In genomic region chr17:40023590-40024292, GRCh38 we compare ENCODE assay signal across 16 cellular contexts. TPM values are rescaled to one million over a fixed set of nuclear protein-coding genes. Genes with fewer than 3 reads are reported as not detected.
DNase-seq lines count a peak whose midpoint lies in the region; ATAC-seq and TF ChIP-seq lines count a peak whose summit lies in the region.
"Had no signal": no experiment of that assay in that cellular context is flagged by ENCODE, and none has a peak within 500 bp of the region (broad histone marks: within the 10 kb centered on the region; RNA-seq: fewer than 3 reads in every experiment).

No MANE protein-coding gene starts in this region.

- no peak overlapping the region for H2AFZ ChIP-seq in mammary epithelial cell (ENCODE audit: low read depth, low read length)

- no peak overlapping the region for H3K4me3 Mint-ChIP-seq in MCF 10A (ENCODE audit: unreplicated experiment)
- H3K4me3 Mint-ChIP-seq: activated T-helper 1 cell treated with anti-CD3 and anti-CD28 coated beads, Interleukin-12 subunit alpha, Interleukin-12 subunit beta, Interleukin-2, Interleukin-4 antibody, amounts not matched to agents 30 ng/mL and 10 ng/mL and 1 ng/mL, durations not matched to agents 14 hours and 24 hours and 36 hours had no signal

- H3K4me1 ChIP-seq in mammary epithelial cell (ENCODE audit: insufficient read depth, low read length): peaks cover 79% of the 10 kb centered on the region
- peaks cover 60% of the 10 kb centered on the region for H3K4me1 ChIP-seq in upper lobe of right lung
- peaks cover 39% of the 10 kb centered on the region for H3K4me1 ChIP-seq in foreskin keratinocyte

- H3K4me1 Mint-ChIP-seq in MCF 10A (ENCODE audit: insufficient read depth, unreplicated experiment): peaks cover 75% of the 10 kb centered on the region

- H3K4me3 ChIP-seq in mammary epithelial cell (replicated peaks in 1 of 3; ENCODE audit: insufficient read depth in 1 of 3, low read depth in 2 of 3, low read length in 3 of 3) (no peak overlapping the region), upper lobe of right lung (no peak overlapping the region)
- H3K4me3 ChIP-seq: SK-N-MC had no signal

- dilution Hi-C loops in mammary epithelial cell (cut with HindIII; ENCODE audit: low sequenced_read_pairs): no loop called here

- CTCF ChIA-PET in MCF 10A (lab: Yijun Ruan, JAX) (interaction anchor here (0.6 to 9.3 kb wide), 4 partner anchors 10 to 172 kb away, joined by 3 to 237 read pairs (median 4); partner anchors contain the start of gene CSF3), mammary epithelial cell (lab: Charles Lee; ENCODE audit: low non-redundant PET) (no interaction called here)

- in situ Hi-C loops in mammary epithelial cell (cut with MboI; ENCODE audit: low sequenced_read_pairs in 2 of 2): loop anchor here in 1 of 2 donors (10.0 kb wide), 1 partner anchor 61 kb away; no protein-coding TSS in a partner anchor

- H3K4me2 ChIP-seq in mammary epithelial cell (ENCODE audit: insufficient read depth, low read depth, low read length): no peak overlapping the region

- no peaks in the 10 kb centered on the region for H3K9me3 Mint-ChIP-seq in MCF 10A (ENCODE audit: unreplicated experiment)
- H3K9me3 Mint-ChIP-seq: activated T-helper 1 cell treated with anti-CD3 and anti-CD28 coated beads, Interleukin-12 subunit alpha, Interleukin-12 subunit beta, Interleukin-2, Interleukin-4 antibody, amounts not matched to agents 30 ng/mL and 10 ng/mL and 1 ng/mL, durations not matched to agents 14 hours and 24 hours and 36 hours had no signal

- H3K9me3 ChIP-seq in mammary epithelial cell (replicated peaks; ENCODE audit: insufficient read depth, low read length): no peaks in the 10 kb centered on the region
- no peaks in the 10 kb centered on the region for H3K9me3 ChIP-seq in upper lobe of right lung

- H3K9ac ChIP-seq in mammary epithelial cell (ENCODE audit: insufficient read depth, low read length): no peak overlapping the region

- WGBS in mammary epithelial cell (ENCODE audit: low coverage, missing lambda C conversion rate): 80% methylated on average over 7 of the region's 10 CpGs

- ATAC-seq in upper lobe of right lung: peak; percentile 55
- ATAC-seq in HG02763 (IDR thresholded peaks at IDR 0.05; ENCODE audit: unreplicated experiment): no peak
- no peak for ATAC-seq in foreskin keratinocyte

- peaks cover 44% of the 10 kb centered on the region for H3K36me3 Mint-ChIP-seq in MCF 10A (ENCODE audit: insufficient read depth, unreplicated experiment)

- H3K27ac ChIP-seq in mammary epithelial cell (ENCODE audit: insufficient read depth, low read depth, low read length) (no peak overlapping the region), upper lobe of right lung (peak overlapping the region; percentile 58), foreskin keratinocyte (no peak overlapping the region)
- H3K27ac ChIP-seq: HL-60, SK-N-MC had no signal

- H3K27me3 ChIP-seq in mammary epithelial cell (ENCODE audit: insufficient read depth, low read length) (no peaks in the 10 kb centered on the region), upper lobe of right lung (no peaks in the 10 kb centered on the region), foreskin keratinocyte (no peaks in the 10 kb centered on the region)

- POLR2A ChIA-PET in MCF 10A (lab: Yijun Ruan, JAX): interaction anchor here (0.6 to 7.3 kb wide), 4 partner anchors 9 to 85 kb away, joined by 3 to 164 read pairs (median 16); partner anchors contain the start of genes CSF3 and PSMD3

- H3K27ac Mint-ChIP-seq in MCF 10A (ENCODE audit: low read depth, unreplicated experiment): peak overlapping the region; percentile 39
- H3K27ac Mint-ChIP-seq: activated T-helper 1 cell treated with anti-CD3 and anti-CD28 coated beads, Interleukin-12 subunit alpha, Interleukin-12 subunit beta, Interleukin-2, Interleukin-4 antibody, amounts not matched to agents 30 ng/mL and 10 ng/mL and 1 ng/mL, durations not matched to agents 14 hours and 24 hours and 36 hours had no signal

- intact Hi-C loops in MCF 10A (cut with micrococcal nuclease) (no loop called here), mammary epithelial cell (cut with micrococcal nuclease) (loop anchor here (10.0 kb wide), 1 partner anchor 291 kb away; no protein-coding TSS in a partner anchor), upper lobe of right lung (cut with DNase I) (no loop called here)

- H3K79me2 ChIP-seq in mammary epithelial cell (ENCODE audit: insufficient read depth, low read length): peaks cover 14% of the 10 kb centered on the region

- TF ChIP-seq CTCF in MCF 10A (IDR thresholded peaks at IDR 0.05; ENCODE audit: unreplicated experiment) (no peak), mammary epithelial cell (conservative IDR thresholded peaks at IDR 0.05 in 1 of 2, IDR thresholded peaks at IDR 0.05 in 1 of 2; ENCODE audit: extremely low read depth in 1 of 2, insufficient read depth in 1 of 2, low read depth in 1 of 2, low read length in 2 of 2) (no peak), upper lobe of right lung (IDR thresholded peaks at IDR 0.05) (no peak), foreskin keratinocyte (conservative IDR thresholded peaks at IDR 0.05) (no peak)

- H3K27me3 Mint-ChIP-seq in MCF 10A (ENCODE audit: insufficient read depth, unreplicated experiment): no peaks in the 10 kb centered on the region

- no peaks in the 10 kb centered on the region for H4K20me1 ChIP-seq in mammary epithelial cell (ENCODE audit: insufficient read depth, low read length)

- peaks cover 9% of the 10 kb centered on the region for H3K36me3 ChIP-seq in mammary epithelial cell (ENCODE audit: insufficient read depth, low read length)
- H3K36me3 ChIP-seq in upper lobe of right lung: peaks cover 58% of the 10 kb centered on the region

- BruUV-seq in MCF 10A (replicated peaks; lab: Mats Ljungman, UMichigan) (no TSS peak), mammary epithelial cell (replicated peaks; lab: Mats Ljungman, UMichigan) (no TSS peak)

- DNase-seq in MCF 10A (ENCODE audit: unreplicated experiment): peak; percentile 91
- no peak for DNase-seq in mammary epithelial cell
- peak; percentile 56 for DNase-seq in astrocyte of the hippocampus (ENCODE audit: low read depth, low spot score)
- DNase-seq in left kidney (ENCODE audit: low read depth, low spot score): peak; percentile 13
- peak; percentile 87 for DNase-seq in upper lobe of right lung
- no peak for DNase-seq in NCI-H1048 (lab: John Stamatoyannopoulos, UW)
- DNase-seq in foreskin keratinocyte: no peak
- DNase-seq: 8988T; central memory CD4-positive, alpha-beta T cell; NCI-H526 treated with DMSO at 0.1 percent for 48 hours; stimulated activated CD4-positive, alpha-beta T cell treated with anti-CD3 and anti-CD28 coated beads, Interleukin-4, amount 100 ng/mL, for 1 hour had no signal

RNA-seq across cellular contexts. Expression of gene CSF3, which starts 8.5 kb away (rescaled TPM):
- total RNA-seq in MCF 10A (2022) (9.6 and 17.1 TPM in 2 replicates), mammary epithelial cell (1 to 10 TPM in 1 of 2 donors, not detected in 1; 8.2 TPM), upper lobe of right lung (1.2 TPM), foreskin keratinocyte (4.3 and 5.1 TPM in 2 replicates)
- polyA plus RNA-seq in mammary epithelial cell (5.1 TPM), foreskin keratinocyte (5.5 and 6.2 TPM in 2 replicates)
- not detected for polyA minus RNA-seq in mammary epithelial cell
- total RNA-seq: activated T-helper 1 cell treated with anti-CD3 and anti-CD28 coated beads, Interleukin-12 subunit alpha, Interleukin-12 subunit beta, Interleukin-2, Interleukin-4 antibody, amounts not matched to agents 30 ng/mL and 10 ng/mL and 1 ng/mL, durations not matched to agents 14 hours and 24 hours and 36 hours; subcutaneous adipose tissue had no signal

RNA-seq across cellular contexts. Expression of gene MED24, which starts 30.5 kb away (rescaled TPM):
- 66.6 and 88.5 TPM in 2 replicates for total RNA-seq in MCF 10A (2022)
- 10 to 100 TPM; 59.3 to 85.6 TPM for total RNA-seq in mammary epithelial cell
- 91.2 TPM for polyA plus RNA-seq in mammary epithelial cell
- 116 TPM for polyA minus RNA-seq in mammary epithelial cell
- 81.3 TPM for total RNA-seq in upper lobe of right lung
- 49.1 and 57.7 TPM in 2 replicates for total RNA-seq in foreskin keratinocyte
- polyA plus RNA-seq in foreskin keratinocyte: 55.0 and 67.2 TPM in 2 replicates

RNA-seq across cellular contexts. Expression of gene THRA, which starts 39.0 kb away (rescaled TPM):
- total RNA-seq in MCF 10A (2022): 5.5 and 6.4 TPM in 2 replicates
- total RNA-seq in mammary epithelial cell: 10 to 100 TPM; 10.8 to 11.7 TPM
- polyA plus RNA-seq in mammary epithelial cell: 10.0 TPM
- polyA minus RNA-seq in mammary epithelial cell: 33.1 TPM
- 55.6 TPM for total RNA-seq in upper lobe of right lung
- 7.2 and 7.9 TPM in 2 replicates for total RNA-seq in foreskin keratinocyte
- polyA plus RNA-seq in foreskin keratinocyte: 4.6 and 5.4 TPM in 2 replicates

RNA-seq across cellular contexts. Expression of gene PSMD3, which starts 43.1 kb away (rescaled TPM):
- 74.2 and 95.3 TPM in 2 replicates for total RNA-seq in MCF 10A (2022)
- total RNA-seq in mammary epithelial cell: 100 to 1,000 TPM; 112 to 159 TPM
- 184 TPM for polyA plus RNA-seq in mammary epithelial cell
- 160 TPM for polyA minus RNA-seq in mammary epithelial cell
- 73.6 TPM for total RNA-seq in upper lobe of right lung
- total RNA-seq in foreskin keratinocyte: 160 and 182 TPM in 2 replicates
- 172 and 186 TPM in 2 replicates for polyA plus RNA-seq in foreskin keratinocyte

Comparison
In these comparisons a context has a peak if more than half of its experiments do, and no peak if none do; other contexts are left out.
1. DNase-seq: peak in MCF 10A (single experiment), astrocyte of the hippocampus (single experiment), left kidney (single experiment) and upper lobe of right lung (single experiment); none in mammary epithelial cell (single experiment), NCI-H1048 (single experiment) and foreskin keratinocyte (0 of 2).